27 cellular contexts compared by ENCODE assay signal in genomic region chr5:147259837-147260236, GRCh38. TPM values are rescaled to one million over a fixed set of nuclear protein-coding genes. Genes with fewer than 3 reads are reported as not detected.
"Had no signal": no experiment of that assay in that cellular context is flagged by ENCODE, and none has a peak within 500 bp of the region (broad histone marks: within the 10 kb centered on the region; RNA-seq: fewer than 3 reads in every experiment).

No MANE protein-coding gene starts in this region.

- H3K4me3 ChIP-seq: K562 had no signal

- FAIRE-seq: HTR-8/SVneo, K562 had no signal

- H3K4me1 Mint-ChIP-seq: IgD-negative memory B cell had no signal

- H3K27ac ChIP-seq: HL-60, KMS-11, RWPE1 had no signal

- H3K36me3 Mint-ChIP-seq: IgD-negative memory B cell had no signal

- H3K9ac ChIP-seq: KMS-11 had no signal

- H3K4me2 ChIP-seq: KMS-11 had no signal

- DNase-seq: Kasumi-1, NCI-H1092, NCI-H1105 treated with DMSO at 0.1 percent for 48 hours, NCI-H1417 treated with DMSO at 0.1 percent for 48 hours, NCI-H146, NCI-H1694 treated with DMSO at 0.1 percent for 48 hours, NCI-H1930, NCI-H2081 treated with DMSO at 0.1 percent for 48 hours, NCI-H2171, NCI-H226, NCI-H446, NCI-H510A, NCI-H524 treated with DMSO at 0.1 percent for 48 hours, NCI-H69, NCI-H774, PC-3, SHP77, T-helper 1 cell had no signal

- ATAC-seq: K562, Panc1, PC-3, SK-N-SH treated with all-trans-retinoic acid at 6 μM for 48 hours had no signal

- H3K27ac Mint-ChIP-seq: IgD-negative memory B cell had no signal

RNA-seq across cellular contexts. Expression of gene STK32A, which starts 25.0 kb away (rescaled TPM):
- total RNA-seq: K562, OCI-LY7 had no signal
- polyA plus RNA-seq: IgD-negative memory B cell, K562 had no signal
